Comparison of ENCODE assay signal across 8 cellular contexts in genomic region chr9:113737414-113738271, GRCh38.
DNase-seq lines count a peak whose midpoint lies in the region; ATAC-seq, FAIRE-seq and TF ChIP-seq lines count a peak whose summit lies in the region.

No MANE protein-coding gene starts in this region.

- H3K4me1 Mint-ChIP-seq in astrocyte (ENCODE audit: low read depth, unreplicated experiment) (peaks cover 3% of the 10 kb centered on the region), immature natural killer cell (no peaks in the 10 kb centered on the region)

- H3K27ac Mint-ChIP-seq in astrocyte (ENCODE audit: unreplicated experiment) (no peak overlapping the region), immature natural killer cell (peak overlapping the region in 2 of 6 donors; percentile 65 to 69)

- H3K27me3 Mint-ChIP-seq in astrocyte (ENCODE audit: low read depth, unreplicated experiment) (peaks cover 13% of the 10 kb centered on the region), immature natural killer cell (ENCODE audit: low read depth in 3 of 3) (peaks cover 0 to 15% (median 10%) of the 10 kb centered on the region in 3 donors)

- ATAC-seq in GM21723 (IDR thresholded peaks at IDR 0.05; ENCODE audit: unreplicated experiment): peak; percentile 52

- H3K4me1 ChIP-seq in astrocyte (ENCODE audit: insufficient read depth, low read length): peaks cover 4% of the 10 kb centered on the region

- no peaks in the 10 kb centered on the region for H4K20me1 ChIP-seq in astrocyte (ENCODE audit: insufficient read depth, low read length)

- peaks cover 18% of the 10 kb centered on the region for H3K27me3 ChIP-seq in astrocyte (ENCODE audit: insufficient read depth, low read length)

- H2AFZ ChIP-seq in astrocyte (ENCODE audit: low read depth, low read length): no peak overlapping the region

- H3K36me3 ChIP-seq in astrocyte (ENCODE audit: insufficient read depth, low read length): no peaks in the 10 kb centered on the region

- peak; percentile 78 for DNase-seq in COLO829 (ENCODE audit: low spot score)
- peak; percentile 61 for DNase-seq in NCI-H510A treated with DMSO at 0.1 percent for 48 hours (lab: John Stamatoyannopoulos, UW)
- DNase-seq in astrocyte (ENCODE audit: low read depth): peak; percentile 22
- DNase-seq in immature natural killer cell: peak; percentile 10 to 28 (median 26)
- DNase-seq in stromal cell of bone marrow (ENCODE audit: low read depth): peak; percentile 37
- no peak for DNase-seq in NCI-H187 (lab: John Stamatoyannopoulos, UW)
- DNase-seq in activated naive CD4-positive, alpha-beta T cell treated with Interleukin-2 at 50 U/mL for 16 hours: no peak

- H3K4me3 Mint-ChIP-seq in astrocyte (ENCODE audit: unreplicated experiment) (no peak overlapping the region), immature natural killer cell (no peak overlapping the region)

- H3K4me2 ChIP-seq in astrocyte (ENCODE audit: low read length): no peak overlapping the region

- no peak overlapping the region for H3K9ac ChIP-seq in astrocyte (ENCODE audit: low read length)

- H3K9me3 ChIP-seq in astrocyte (ENCODE audit: insufficient read depth, low read depth, low read length): no peaks in the 10 kb centered on the region

- FAIRE-seq in astrocyte (lab: Jason Lieb, UNC): peak; percentile 26

- no peak overlapping the region for H3K27ac ChIP-seq in astrocyte (ENCODE audit: low read depth, low read length)

- H3K9me3 Mint-ChIP-seq in astrocyte (ENCODE audit: unreplicated experiment): peaks cover 15% of the 10 kb centered on the region
- H3K9me3 Mint-ChIP-seq in immature natural killer cell: peaks cover 0 to 1% (median 0%) of the 10 kb centered on the region in 6 donors

- H3K4me3 ChIP-seq in astrocyte (ENCODE audit: insufficient read depth, low read depth, low read length): no peak overlapping the region

- peak; percentile 89 for TF ChIP-seq CTCF in astrocyte (IDR thresholded peaks at IDR 0.05; ENCODE audit: insufficient read depth, low read depth, low read length)

- H3K36me3 Mint-ChIP-seq in astrocyte (ENCODE audit: low read depth, unreplicated experiment): no peaks in the 10 kb centered on the region
- peaks cover 0 to 6% (median 4%) of the 10 kb centered on the region in 3 donors for H3K36me3 Mint-ChIP-seq in immature natural killer cell

- no peaks in the 10 kb centered on the region for H3K79me2 ChIP-seq in astrocyte (ENCODE audit: insufficient read depth, low read length)

Comparison
In these comparisons a context has a peak if more than half of its experiments do, and no peak if none do; other contexts are left out.
1. DNase-seq: peak in COLO829 (single experiment), NCI-H510A treated with DMSO at 0.1 percent for 48 hours (single experiment), astrocyte (single experiment), immature natural killer cell (3 of 3) and stromal cell of bone marrow (single experiment); none in NCI-H187 (0 of 2) and activated naive CD4-positive, alpha-beta T cell treated with Interleukin-2 at 50 U/mL for 16 hours (single experiment).